Comparison of ENCODE assay signal across 14 cellular contexts in genomic region chr3:116253511-116253910, GRCh38.
"Had no signal": no experiment of that assay in that cellular context is flagged by ENCODE, and none has a peak within 500 bp of the region (broad histone marks: within the 10 kb centered on the region; RNA-seq: fewer than 3 reads in every experiment).

No MANE protein-coding gene starts in this region.

- H3K4me1 ChIP-seq: pancreas, thyroid gland had no signal

- H3K27me3 ChIP-seq: dorsolateral prefrontal cortex, pancreas, thyroid gland had no signal

- DNase-seq: activated CD4-positive, CD25-positive, alpha-beta regulatory T cell treated with anti-CD3 and anti-CD28 coated beads, Interleukin-2, amount 50 U/mL, for 72 hours; activated naive CD4-positive, alpha-beta T cell; activated naive CD8-positive, alpha-beta T cell treated with anti-CD3 and anti-CD28 coated beads, Interleukin-2, amount 10 ng/mL, durations not matched to agents 7 days and 5 days; activated T-cell treated with anti-CD3 and anti-CD28 coated beads for 4 hours; dorsolateral prefrontal cortex; hypothalamus; left cardiac atrium; naive thymus-derived CD4-positive, alpha-beta T cell; pancreas; retina; T-cell; thyroid gland had no signal

- H3K27ac ChIP-seq: pancreas, thyroid gland had no signal

- ATAC-seq: esophagus mucosa; left cardiac atrium; naive thymus-derived CD4-positive, alpha-beta T cell; pancreas; stimulated activated effector memory CD8-positive, alpha-beta T cell treated with anti-CD3 and anti-CD28 coated beads, Interleukin-12 subunit alpha, Interleukin-12 subunit beta, amount 100 ng/mL, for 72 hours; T-cell had no signal

- H3K4me3 ChIP-seq: dorsolateral prefrontal cortex, pancreas, thyroid gland had no signal

- H3K9me3 ChIP-seq: pancreas, thyroid gland had no signal

- H3K36me3 ChIP-seq: pancreas, thyroid gland had no signal
